ENCODE assay signal across 21 cellular contexts in genomic region chr1:43129334-43129733, GRCh38. TPM values are rescaled to one million over a fixed set of nuclear protein-coding genes. Genes with fewer than 3 reads are reported as not detected.
"Had no signal": no experiment of that assay in that cellular context is flagged by ENCODE, and none has a peak within 500 bp of the region (broad histone marks: within the 10 kb centered on the region; RNA-seq: fewer than 3 reads in every experiment).

No MANE protein-coding gene starts in this region.

- H3K9me3 ChIP-seq: SJCRH30 had no signal

- H3K4me1 ChIP-seq: SJCRH30 had no signal

- H3K4me3 ChIP-seq: SJCRH30 had no signal

- H3K27ac ChIP-seq: RWPE1, SJCRH30 had no signal

- ATAC-seq: Panc1, SK-N-SH treated with all-trans-retinoic acid at 6 μM for 48 hours had no signal

- DNase-seq: KBM-7, MV-4-11, NCI-H1048, NCI-H1105, NCI-H1417, NCI-H1436 treated with DMSO at 0.1 percent for 48 hours, NCI-H1694, NCI-H187 treated with DMSO at 0.1 percent for 48 hours, NCI-H2029 treated with DMSO at 0.1 percent for 48 hours, NCI-H226, NCI-H446, NCI-H510A, NCI-H524 treated with DMSO at 0.1 percent for 48 hours, NCI-H69, NCI-H774, SHP77, SJCRH30 had no signal

- H3K36me3 ChIP-seq: SJCRH30 had no signal

RNA-seq across cellular contexts. Expression of gene CFAP57, which starts 42.8 kb away (rescaled TPM):
- total RNA-seq: LHCN-M2 had no signal
